Comparison of ENCODE assay signal across 2 cellular contexts in the genomic region with DNA sequence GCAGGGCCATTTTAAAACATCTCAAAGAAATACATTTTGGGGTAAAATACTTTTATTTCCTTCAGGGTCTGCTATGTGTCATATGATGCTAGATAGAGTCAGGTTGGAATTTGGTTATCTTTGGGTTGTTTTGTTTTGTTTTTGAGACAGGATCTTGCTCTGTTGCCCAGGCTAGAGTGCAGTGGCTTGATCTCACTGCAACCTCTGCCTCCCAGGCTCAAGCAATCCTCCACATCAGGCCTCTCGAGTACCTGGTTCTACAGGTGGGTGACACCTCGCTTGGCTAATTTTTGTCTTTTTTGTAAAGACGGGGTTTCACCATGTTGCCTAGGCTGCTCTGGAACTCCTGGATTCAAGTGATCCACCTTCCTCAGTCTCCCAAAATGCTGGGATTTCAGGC.
TF ChIP-seq lines count a peak whose summit lies in the region.

No MANE protein-coding gene starts in this region.

TF ChIP-seq in GM23338, 12 proteins besides CTCF, POLR2A, EP300 and RAD21:
- TF ChIP-seq STAT1 (IDR thresholded peaks at IDR 0.05; ENCODE audit: unreplicated experiment) (no peak), POLR2AphosphoS5 (IDR thresholded peaks at IDR 0.05; ENCODE audit: low read depth) (no peak), ZNF331 (CRISPR knock-in tag; IDR thresholded peaks at IDR 0.05; ENCODE audit: low read depth) (no peak), CREB1 (CRISPR knock-in tag; IDR thresholded peaks at IDR 0.05; ENCODE audit: low read depth) (no peak), ZNF114 (CRISPR knock-in tag; IDR thresholded peaks at IDR 0.05) (no peak), NANOG (IDR thresholded peaks at IDR 0.05; ENCODE audit: borderline replicate concordance) (no peak), EZH2phosphoT487 (IDR thresholded peaks at IDR 0.05; ENCODE audit: unreplicated experiment) (no peak)
- TF ChIP-seq, protein P1, sequence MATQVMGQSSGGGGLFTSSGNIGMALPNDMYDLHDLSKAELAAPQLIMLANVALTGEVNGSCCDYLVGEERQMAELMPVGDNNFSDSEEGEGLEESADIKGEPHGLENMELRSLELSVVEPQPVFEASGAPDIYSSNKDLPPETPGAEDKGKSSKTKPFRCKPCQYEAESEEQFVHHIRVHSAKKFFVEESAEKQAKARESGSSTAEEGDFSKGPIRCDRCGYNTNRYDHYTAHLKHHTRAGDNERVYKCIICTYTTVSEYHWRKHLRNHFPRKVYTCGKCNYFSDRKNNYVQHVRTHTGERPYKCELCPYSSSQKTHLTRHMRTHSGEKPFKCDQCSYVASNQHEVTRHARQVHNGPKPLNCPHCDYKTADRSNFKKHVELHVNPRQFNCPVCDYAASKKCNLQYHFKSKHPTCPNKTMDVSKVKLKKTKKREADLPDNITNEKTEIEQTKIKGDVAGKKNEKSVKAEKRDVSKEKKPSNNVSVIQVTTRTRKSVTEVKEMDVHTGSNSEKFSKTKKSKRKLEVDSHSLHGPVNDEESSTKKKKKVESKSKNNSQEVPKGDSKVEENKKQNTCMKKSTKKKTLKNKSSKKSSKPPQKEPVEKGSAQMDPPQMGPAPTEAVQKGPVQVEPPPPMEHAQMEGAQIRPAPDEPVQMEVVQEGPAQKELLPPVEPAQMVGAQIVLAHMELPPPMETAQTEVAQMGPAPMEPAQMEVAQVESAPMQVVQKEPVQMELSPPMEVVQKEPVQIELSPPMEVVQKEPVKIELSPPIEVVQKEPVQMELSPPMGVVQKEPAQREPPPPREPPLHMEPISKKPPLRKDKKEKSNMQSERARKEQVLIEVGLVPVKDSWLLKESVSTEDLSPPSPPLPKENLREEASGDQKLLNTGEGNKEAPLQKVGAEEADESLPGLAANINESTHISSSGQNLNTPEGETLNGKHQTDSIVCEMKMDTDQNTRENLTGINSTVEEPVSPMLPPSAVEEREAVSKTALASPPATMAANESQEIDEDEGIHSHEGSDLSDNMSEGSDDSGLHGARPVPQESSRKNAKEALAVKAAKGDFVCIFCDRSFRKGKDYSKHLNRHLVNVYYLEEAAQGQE (IDR thresholded peaks at IDR 0.05; ENCODE audit: unreplicated experiment) = no peak
- TF ChIP-seq, protein P2, sequence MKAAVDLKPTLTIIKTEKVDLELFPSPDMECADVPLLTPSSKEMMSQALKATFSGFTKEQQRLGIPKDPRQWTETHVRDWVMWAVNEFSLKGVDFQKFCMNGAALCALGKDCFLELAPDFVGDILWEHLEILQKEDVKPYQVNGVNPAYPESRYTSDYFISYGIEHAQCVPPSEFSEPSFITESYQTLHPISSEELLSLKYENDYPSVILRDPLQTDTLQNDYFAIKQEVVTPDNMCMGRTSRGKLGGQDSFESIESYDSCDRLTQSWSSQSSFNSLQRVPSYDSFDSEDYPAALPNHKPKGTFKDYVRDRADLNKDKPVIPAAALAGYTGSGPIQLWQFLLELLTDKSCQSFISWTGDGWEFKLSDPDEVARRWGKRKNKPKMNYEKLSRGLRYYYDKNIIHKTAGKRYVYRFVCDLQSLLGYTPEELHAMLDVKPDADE (IDR thresholded peaks at IDR 0.05) = no peak
- TF ChIP-seq, protein P3, sequence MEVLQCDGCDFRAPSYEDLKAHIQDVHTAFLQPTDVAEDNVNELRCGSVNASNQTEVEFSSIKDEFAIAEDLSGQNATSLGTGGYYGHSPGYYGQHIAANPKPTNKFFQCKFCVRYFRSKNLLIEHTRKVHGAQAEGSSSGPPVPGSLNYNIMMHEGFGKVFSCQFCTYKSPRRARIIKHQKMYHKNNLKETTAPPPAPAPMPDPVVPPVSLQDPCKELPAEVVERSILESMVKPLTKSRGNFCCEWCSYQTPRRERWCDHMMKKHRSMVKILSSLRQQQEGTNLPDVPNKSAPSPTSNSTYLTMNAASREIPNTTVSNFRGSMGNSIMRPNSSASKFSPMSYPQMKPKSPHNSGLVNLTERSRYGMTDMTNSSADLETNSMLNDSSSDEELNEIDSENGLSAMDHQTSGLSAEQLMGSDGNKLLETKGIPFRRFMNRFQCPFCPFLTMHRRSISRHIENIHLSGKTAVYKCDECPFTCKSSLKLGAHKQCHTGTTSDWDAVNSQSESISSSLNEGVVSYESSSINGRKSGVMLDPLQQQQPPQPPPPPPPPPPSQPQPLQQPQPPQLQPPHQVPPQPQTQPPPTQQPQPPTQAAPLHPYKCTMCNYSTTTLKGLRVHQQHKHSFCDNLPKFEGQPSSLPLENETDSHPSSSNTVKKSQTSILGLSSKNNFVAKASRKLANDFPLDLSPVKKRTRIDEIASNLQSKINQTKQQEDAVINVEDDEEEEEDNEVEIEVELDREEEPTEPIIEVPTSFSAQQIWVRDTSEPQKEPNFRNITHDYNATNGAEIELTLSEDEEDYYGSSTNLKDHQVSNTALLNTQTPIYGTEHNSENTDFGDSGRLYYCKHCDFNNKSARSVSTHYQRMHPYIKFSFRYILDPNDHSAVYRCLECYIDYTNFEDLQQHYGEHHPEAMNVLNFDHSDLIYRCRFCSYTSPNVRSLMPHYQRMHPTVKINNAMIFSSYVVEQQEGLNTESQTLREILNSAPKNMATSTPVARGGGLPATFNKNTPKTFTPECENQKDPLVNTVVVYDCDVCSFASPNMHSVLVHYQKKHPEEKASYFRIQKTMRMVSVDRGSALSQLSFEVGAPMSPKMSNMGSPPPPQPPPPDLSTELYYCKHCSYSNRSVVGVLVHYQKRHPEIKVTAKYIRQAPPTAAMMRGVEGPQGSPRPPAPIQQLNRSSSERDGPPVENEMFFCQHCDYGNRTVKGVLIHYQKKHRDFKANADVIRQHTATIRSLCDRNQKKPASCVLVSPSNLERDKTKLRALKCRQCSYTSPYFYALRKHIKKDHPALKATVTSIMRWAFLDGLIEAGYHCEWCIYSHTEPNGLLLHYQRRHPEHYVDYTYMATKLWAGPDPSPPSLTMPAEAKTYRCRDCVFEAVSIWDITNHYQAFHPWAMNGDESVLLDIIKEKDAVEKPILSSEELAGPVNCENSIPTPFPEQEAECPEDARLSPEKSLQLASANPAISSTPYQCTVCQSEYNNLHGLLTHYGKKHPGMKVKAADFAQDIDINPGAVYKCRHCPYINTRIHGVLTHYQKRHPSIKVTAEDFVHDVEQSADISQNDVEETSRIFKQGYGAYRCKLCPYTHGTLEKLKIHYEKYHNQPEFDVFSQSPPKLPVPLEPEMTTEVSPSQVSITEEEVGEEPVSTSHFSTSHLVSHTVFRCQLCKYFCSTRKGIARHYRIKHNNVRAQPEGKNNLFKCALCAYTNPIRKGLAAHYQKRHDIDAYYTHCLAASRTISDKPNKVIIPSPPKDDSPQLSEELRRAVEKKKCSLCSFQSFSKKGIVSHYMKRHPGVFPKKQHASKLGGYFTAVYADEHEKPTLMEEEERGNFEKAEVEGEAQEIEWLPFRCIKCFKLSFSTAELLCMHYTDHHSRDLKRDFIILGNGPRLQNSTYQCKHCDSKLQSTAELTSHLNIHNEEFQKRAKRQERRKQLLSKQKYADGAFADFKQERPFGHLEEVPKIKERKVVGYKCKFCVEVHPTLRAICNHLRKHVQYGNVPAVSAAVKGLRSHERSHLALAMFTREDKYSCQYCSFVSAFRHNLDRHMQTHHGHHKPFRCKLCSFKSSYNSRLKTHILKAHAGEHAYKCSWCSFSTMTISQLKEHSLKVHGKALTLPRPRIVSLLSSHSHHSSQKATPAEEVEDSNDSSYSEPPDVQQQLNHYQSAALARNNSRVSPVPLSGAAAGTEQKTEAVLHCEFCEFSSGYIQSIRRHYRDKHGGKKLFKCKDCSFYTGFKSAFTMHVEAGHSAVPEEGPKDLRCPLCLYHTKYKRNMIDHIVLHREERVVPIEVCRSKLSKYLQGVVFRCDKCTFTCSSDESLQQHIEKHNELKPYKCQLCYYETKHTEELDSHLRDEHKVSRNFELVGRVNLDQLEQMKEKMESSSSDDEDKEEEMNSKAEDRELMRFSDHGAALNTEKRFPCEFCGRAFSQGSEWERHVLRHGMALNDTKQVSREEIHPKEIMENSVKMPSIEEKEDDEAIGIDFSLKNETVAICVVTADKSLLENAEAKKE (CRISPR knock-in tag; IDR thresholded peaks at IDR 0.05) = no peak

TF ChIP-seq in GM12878, 131 proteins besides CTCF, POLR2A, EP300 and RAD21:
- TF ChIP-seq, protein P4, sequence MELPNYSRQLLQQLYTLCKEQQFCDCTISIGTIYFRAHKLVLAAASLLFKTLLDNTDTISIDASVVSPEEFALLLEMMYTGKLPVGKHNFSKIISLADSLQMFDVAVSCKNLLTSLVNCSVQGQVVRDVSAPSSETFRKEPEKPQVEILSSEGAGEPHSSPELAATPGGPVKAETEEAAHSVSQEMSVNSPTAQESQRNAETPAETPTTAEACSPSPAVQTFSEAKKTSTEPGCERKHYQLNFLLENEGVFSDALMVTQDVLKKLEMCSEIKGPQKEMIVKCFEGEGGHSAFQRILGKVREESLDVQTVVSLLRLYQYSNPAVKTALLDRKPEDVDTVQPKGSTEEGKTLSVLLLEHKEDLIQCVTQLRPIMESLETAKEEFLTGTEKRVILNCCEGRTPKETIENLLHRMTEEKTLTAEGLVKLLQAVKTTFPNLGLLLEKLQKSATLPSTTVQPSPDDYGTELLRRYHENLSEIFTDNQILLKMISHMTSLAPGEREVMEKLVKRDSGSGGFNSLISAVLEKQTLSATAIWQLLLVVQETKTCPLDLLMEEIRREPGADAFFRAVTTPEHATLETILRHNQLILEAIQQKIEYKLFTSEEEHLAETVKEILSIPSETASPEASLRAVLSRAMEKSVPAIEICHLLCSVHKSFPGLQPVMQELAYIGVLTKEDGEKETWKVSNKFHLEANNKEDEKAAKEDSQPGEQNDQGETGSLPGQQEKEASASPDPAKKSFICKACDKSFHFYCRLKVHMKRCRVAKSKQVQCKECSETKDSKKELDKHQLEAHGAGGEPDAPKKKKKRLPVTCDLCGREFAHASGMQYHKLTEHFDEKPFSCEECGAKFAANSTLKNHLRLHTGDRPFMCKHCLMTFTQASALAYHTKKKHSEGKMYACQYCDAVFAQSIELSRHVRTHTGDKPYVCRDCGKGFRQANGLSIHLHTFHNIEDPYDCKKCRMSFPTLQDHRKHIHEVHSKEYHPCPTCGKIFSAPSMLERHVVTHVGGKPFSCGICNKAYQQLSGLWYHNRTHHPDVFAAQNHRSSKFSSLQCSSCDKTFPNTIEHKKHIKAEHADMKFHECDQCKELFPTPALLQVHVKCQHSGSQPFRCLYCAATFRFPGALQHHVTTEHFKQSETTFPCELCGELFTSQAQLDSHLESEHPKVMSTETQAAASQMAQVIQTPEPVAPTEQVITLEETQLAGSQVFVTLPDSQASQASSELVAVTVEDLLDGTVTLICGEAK (IDR thresholded peaks at IDR 0.05; ENCODE audit: borderline replicate concordance) = no peak
- no peak for TF ChIP-seq RB1 (IDR thresholded peaks at IDR 0.05; ENCODE audit: borderline replicate concordance)
- TF ChIP-seq, protein P5, sequence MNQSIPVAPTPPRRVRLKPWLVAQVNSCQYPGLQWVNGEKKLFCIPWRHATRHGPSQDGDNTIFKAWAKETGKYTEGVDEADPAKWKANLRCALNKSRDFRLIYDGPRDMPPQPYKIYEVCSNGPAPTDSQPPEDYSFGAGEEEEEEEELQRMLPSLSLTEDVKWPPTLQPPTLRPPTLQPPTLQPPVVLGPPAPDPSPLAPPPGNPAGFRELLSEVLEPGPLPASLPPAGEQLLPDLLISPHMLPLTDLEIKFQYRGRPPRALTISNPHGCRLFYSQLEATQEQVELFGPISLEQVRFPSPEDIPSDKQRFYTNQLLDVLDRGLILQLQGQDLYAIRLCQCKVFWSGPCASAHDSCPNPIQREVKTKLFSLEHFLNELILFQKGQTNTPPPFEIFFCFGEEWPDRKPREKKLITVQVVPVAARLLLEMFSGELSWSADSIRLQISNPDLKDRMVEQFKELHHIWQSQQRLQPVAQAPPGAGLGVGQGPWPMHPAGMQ (IDR thresholded peaks at IDR 0.05; ENCODE audit: borderline replicate concordance) = no peak
- TF ChIP-seq POLR2AphosphoS2 (IDR thresholded peaks at IDR 0.05; ENCODE audit: low read depth, low read length) = no peak
